In the genomic region with DNA sequence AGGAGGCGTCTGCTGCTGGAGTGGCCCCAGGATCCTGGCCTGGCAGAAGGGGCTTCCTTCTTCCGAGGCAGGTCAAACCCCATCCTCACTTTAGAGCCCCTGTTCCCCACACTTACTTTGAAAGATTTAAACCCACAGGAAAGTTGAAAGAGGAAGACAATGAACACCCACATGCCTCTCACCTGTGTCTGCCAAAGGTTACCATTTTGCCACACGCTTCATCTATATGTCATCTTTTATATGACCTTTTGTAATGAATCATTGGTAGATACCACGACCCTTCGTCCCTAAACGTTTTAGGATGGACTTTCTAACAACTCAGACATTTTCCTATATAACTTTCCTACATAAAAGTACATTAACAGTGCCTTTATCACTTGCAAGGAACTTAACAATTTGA, we compare ENCODE assay signal across 14 cellular contexts. TPM values are rescaled to one million over a fixed set of nuclear protein-coding genes. Genes with fewer than 3 reads are reported as not detected.
DNase-seq lines count a peak whose midpoint lies in the region; ATAC-seq lines count a peak whose summit lies in the region.
"Had no signal": no experiment of that assay in that cellular context is flagged by ENCODE, and none has a peak within 500 bp of the region (broad histone marks: within the 10 kb centered on the region; RNA-seq: fewer than 3 reads in every experiment).

No MANE protein-coding gene starts in this region.

- H3K9me3 Mint-ChIP-seq in activated naive CD8-positive, alpha-beta T cell treated with anti-CD3 and anti-CD28 coated beads, Interleukin-2, amount 50 U/mL, for 24 hours = no peaks in the 10 kb centered on the region
- no peaks in the 10 kb centered on the region for H3K9me3 Mint-ChIP-seq in activated naive CD8-positive, alpha-beta T cell treated with anti-CD3 and anti-CD28 coated beads for 36 hours
- H3K9me3 Mint-ChIP-seq in stimulated activated memory B cell treated with anti-CD40 and anti-IgM and Interleukin-4, amounts not matched to agents 10 μg/mL and 1 μg/mL and 100 μg/mL, for 72 hours = no peaks in the 10 kb centered on the region
- H3K9me3 Mint-ChIP-seq: CD4-positive, alpha-beta T cell; CD8-positive, alpha-beta T cell had no signal

- peak; percentile 25 for ATAC-seq in activated naive CD8-positive, alpha-beta T cell treated with anti-CD3 and anti-CD28 coated beads, Interleukin-2, amount 50 U/mL, for 24 hours
- ATAC-seq in stimulated activated memory B cell treated with anti-CD40 and anti-IgM and Interleukin-4, amounts not matched to agents 10 μg/mL and 1 μg/mL and 100 μg/mL, for 72 hours = no peak
- ATAC-seq: A549; CD8-positive, alpha-beta T cell had no signal

- H3K27me3 Mint-ChIP-seq in activated naive CD8-positive, alpha-beta T cell treated with anti-CD3 and anti-CD28 coated beads, Interleukin-2, amount 50 U/mL, for 24 hours = no peaks in the 10 kb centered on the region
- no peaks in the 10 kb centered on the region for H3K27me3 Mint-ChIP-seq in activated naive CD8-positive, alpha-beta T cell treated with anti-CD3 and anti-CD28 coated beads for 36 hours
- no peaks in the 10 kb centered on the region for H3K27me3 Mint-ChIP-seq in stimulated activated memory B cell treated with anti-CD40 and anti-IgM and Interleukin-4, amounts not matched to agents 10 μg/mL and 1 μg/mL and 100 μg/mL, for 72 hours
- H3K27me3 Mint-ChIP-seq: B cell; CD4-positive, alpha-beta T cell had no signal

- H3K4me3 Mint-ChIP-seq in activated naive CD8-positive, alpha-beta T cell treated with anti-CD3 and anti-CD28 coated beads, Interleukin-2, amount 50 U/mL, for 24 hours = no peak overlapping the region
- no peak overlapping the region for H3K4me3 Mint-ChIP-seq in activated naive CD8-positive, alpha-beta T cell treated with anti-CD3 and anti-CD28 coated beads for 36 hours
- H3K4me3 Mint-ChIP-seq in stimulated activated memory B cell treated with anti-CD40 and anti-IgM and Interleukin-4, amounts not matched to agents 10 μg/mL and 1 μg/mL and 100 μg/mL, for 72 hours = no peak overlapping the region
- H3K4me3 Mint-ChIP-seq: B cell; CD4-positive, alpha-beta T cell; CD8-positive, alpha-beta T cell had no signal

- peaks cover 3% of the 10 kb centered on the region for H3K36me3 Mint-ChIP-seq in activated naive CD8-positive, alpha-beta T cell treated with anti-CD3 and anti-CD28 coated beads, Interleukin-2, amount 50 U/mL, for 24 hours (ENCODE audit: low read depth)
- H3K36me3 Mint-ChIP-seq in activated naive CD8-positive, alpha-beta T cell treated with anti-CD3 and anti-CD28 coated beads for 36 hours = peaks cover 5% of the 10 kb centered on the region
- peaks cover 87% of the 10 kb centered on the region for H3K36me3 Mint-ChIP-seq in stimulated activated memory B cell treated with anti-CD40 and anti-IgM and Interleukin-4, amounts not matched to agents 10 μg/mL and 1 μg/mL and 100 μg/mL, for 72 hours

- H3K4me1 Mint-ChIP-seq in activated naive CD8-positive, alpha-beta T cell treated with anti-CD3 and anti-CD28 coated beads, Interleukin-2, amount 50 U/mL, for 24 hours = peaks cover 7% of the 10 kb centered on the region
- peaks cover 6% of the 10 kb centered on the region for H3K4me1 Mint-ChIP-seq in activated naive CD8-positive, alpha-beta T cell treated with anti-CD3 and anti-CD28 coated beads for 36 hours
- peaks cover 23% of the 10 kb centered on the region for H3K4me1 Mint-ChIP-seq in stimulated activated memory B cell treated with anti-CD40 and anti-IgM and Interleukin-4, amounts not matched to agents 10 μg/mL and 1 μg/mL and 100 μg/mL, for 72 hours
- H3K4me1 Mint-ChIP-seq: B cell had no signal

- no peak for DNase-seq in activated naive CD8-positive, alpha-beta T cell treated with anti-CD3 and anti-CD28 coated beads, Interleukin-2, amount 50 U/mL, for 24 hours
- DNase-seq in activated naive CD8-positive, alpha-beta T cell treated with anti-CD3 and anti-CD28 coated beads for 36 hours = no peak
- DNase-seq in NCI-H510A treated with DMSO at 0.1 percent for 48 hours (lab: John Stamatoyannopoulos, UW) (no peak), NCI-H2227 (lab: John Stamatoyannopoulos, UW; ENCODE audit: unreplicated experiment) (no peak)
- DNase-seq: AML-193; Caco-2; Calu3; CD4-positive, alpha-beta T cell; CD8-positive, alpha-beta T cell; DMS79 treated with DMSO at 0.1 percent for 48 hours; GF-D8 had no signal

- no peak overlapping the region for H3K27ac Mint-ChIP-seq in activated naive CD8-positive, alpha-beta T cell treated with anti-CD3 and anti-CD28 coated beads, Interleukin-2, amount 50 U/mL, for 24 hours
- no peak overlapping the region for H3K27ac Mint-ChIP-seq in activated naive CD8-positive, alpha-beta T cell treated with anti-CD3 and anti-CD28 coated beads for 36 hours
- peak overlapping the region; percentile 65 for H3K27ac Mint-ChIP-seq in stimulated activated memory B cell treated with anti-CD40 and anti-IgM and Interleukin-4, amounts not matched to agents 10 μg/mL and 1 μg/mL and 100 μg/mL, for 72 hours
- H3K27ac Mint-ChIP-seq: B cell; CD4-positive, alpha-beta T cell; CD8-positive, alpha-beta T cell had no signal

RNA-seq across cellular contexts. Expression of gene BID, which starts 39.8 kb away (rescaled TPM):
- total RNA-seq in activated naive CD8-positive, alpha-beta T cell treated with anti-CD3 and anti-CD28 coated beads for 36 hours = 10 to 100 TPM; 19.6 to 22.0 TPM
